Comparison of ENCODE assay signal across 18 cellular contexts in genomic region chr14:90753456-90754005, GRCh38.
DNase-seq lines count a peak whose midpoint lies in the region; ATAC-seq, FAIRE-seq and TF ChIP-seq lines count a peak whose summit lies in the region.
"Had no signal": no experiment of that assay in that cellular context is flagged by ENCODE, and none has a peak within 500 bp of the region (broad histone marks: within the 10 kb centered on the region; RNA-seq: fewer than 3 reads in every experiment).

No MANE protein-coding gene starts in this region.

- no peaks in the 10 kb centered on the region for H3K36me3 ChIP-seq in right atrium auricular region
- no peaks in the 10 kb centered on the region for H3K36me3 ChIP-seq in left ventricle myocardium inferior
- no peaks in the 10 kb centered on the region for H3K36me3 ChIP-seq in skeletal muscle tissue (ENCODE audit: control insufficient read depth in 3 of 3, insufficient read depth in 3 of 3, low read length in 3 of 3)
- no peaks in the 10 kb centered on the region for H3K36me3 ChIP-seq in small intestine (ENCODE audit: control insufficient read depth in 2 of 2, insufficient read depth in 2 of 2, low read length in 2 of 2)
- H3K36me3 ChIP-seq in CD8-positive, alpha-beta T cell (ENCODE audit: insufficient read depth, low read length): no peaks in the 10 kb centered on the region

- H3K4me3 ChIP-seq in right atrium auricular region: no peak overlapping the region
- H3K4me3 ChIP-seq in left ventricle myocardium inferior: no peak overlapping the region
- no peak overlapping the region for H3K4me3 ChIP-seq in skeletal muscle tissue (ENCODE audit: low read length in 3 of 3)
- H3K4me3 ChIP-seq in small intestine (ENCODE audit: low read depth in 1 of 2, low read length in 2 of 2): no peak overlapping the region
- no peak overlapping the region for H3K4me3 ChIP-seq in CD8-positive, alpha-beta T cell (ENCODE audit: low read depth, low read length)
- H3K4me3 ChIP-seq: BLaER1, GM12878 had no signal

- H3K36me3 Mint-ChIP-seq in osteocyte (ENCODE audit: unreplicated experiment): peaks cover 9% of the 10 kb centered on the region
- peaks cover 2% of the 10 kb centered on the region for H3K36me3 Mint-ChIP-seq in CD8-positive, alpha-beta T cell
- H3K36me3 Mint-ChIP-seq: CD14-positive monocyte had no signal

- FAIRE-seq in small intestine (lab: Jason Lieb, UNC): no peak
- FAIRE-seq: GM12878, GM19239, H1, HepG2 had no signal

- H3K27ac ChIP-seq in right atrium auricular region (no peak overlapping the region), left ventricle myocardium inferior (replicated peaks) (no peak overlapping the region), skeletal muscle tissue (ENCODE audit: low read depth, low read length) (peak overlapping the region; percentile 87), small intestine (ENCODE audit: low read depth in 1 of 2, low read length in 1 of 2) (no peak overlapping the region)
- H3K27ac ChIP-seq in CD8-positive, alpha-beta T cell (ENCODE audit: low read depth, low read length): no peak overlapping the region
- H3K27ac ChIP-seq: BLaER1 had no signal

- TF ChIP-seq CTCF in right atrium auricular region (IDR thresholded peaks at IDR 0.05) (no peak), left ventricle myocardium inferior (IDR thresholded peaks at IDR 0.05; ENCODE audit: borderline replicate concordance) (no peak), osteocyte (IDR thresholded peaks at IDR 0.05) (no peak)
- TF ChIP-seq CTCF in CD8-positive, alpha-beta T cell (IDR thresholded peaks at IDR 0.05): no peak

- no peaks in the 10 kb centered on the region for H3K27me3 Mint-ChIP-seq in osteocyte (ENCODE audit: unreplicated experiment)
- peaks cover 5% of the 10 kb centered on the region for H3K27me3 Mint-ChIP-seq in CD8-positive, alpha-beta T cell (ENCODE audit: low read depth)

- no peaks in the 10 kb centered on the region for H3K4me1 Mint-ChIP-seq in osteocyte (ENCODE audit: unreplicated experiment)
- H3K4me1 Mint-ChIP-seq in CD8-positive, alpha-beta T cell (ENCODE audit: low read depth): peaks cover 7% of the 10 kb centered on the region

- no peak overlapping the region for H3K27ac Mint-ChIP-seq in osteocyte (ENCODE audit: unreplicated experiment)
- H3K27ac Mint-ChIP-seq in CD8-positive, alpha-beta T cell: no peak overlapping the region
- H3K27ac Mint-ChIP-seq: CD14-positive monocyte; CD4-positive, alpha-beta memory T cell; H9 had no signal

- 77 to 88% (median 87%) methylated on average over 3 of the region's 3 CpGs for WGBS in small intestine, 3 donors

- H3K4me1 ChIP-seq in right atrium auricular region (peaks cover 0 to 8% of the 10 kb centered on the region in 2 donors), left ventricle myocardium inferior (peaks cover 8% of the 10 kb centered on the region), skeletal muscle tissue (ENCODE audit: control insufficient read depth in 3 of 3, insufficient read depth in 3 of 3, low read length in 3 of 3) (peaks cover 22 to 28% (median 25%) of the 10 kb centered on the region in 3 donors), small intestine (ENCODE audit: control insufficient read depth in 2 of 2, insufficient read depth in 1 of 2, low read depth in 1 of 2, low read length in 1 of 2) (no peaks in the 10 kb centered on the region)
- peaks cover 4% of the 10 kb centered on the region for H3K4me1 ChIP-seq in CD8-positive, alpha-beta T cell (ENCODE audit: insufficient read depth, low read length)

- POLR2A ChIA-PET in CD8-positive, alpha-beta T cell (lab: Charles Lee): no interaction called here

- peaks cover 0 to 11% of the 10 kb centered on the region in 2 donors for H3K9me3 ChIP-seq in right atrium auricular region
- H3K9me3 ChIP-seq in left ventricle myocardium inferior (replicated peaks): peaks cover 25% of the 10 kb centered on the region
- peaks cover 0 to 4% (median 0%) of the 10 kb centered on the region in 3 donors for H3K9me3 ChIP-seq in skeletal muscle tissue (ENCODE audit: control insufficient read depth in 3 of 3, low read length in 3 of 3)
- H3K9me3 ChIP-seq in small intestine (ENCODE audit: control insufficient read depth, low read depth): no peaks in the 10 kb centered on the region
- no peaks in the 10 kb centered on the region for H3K9me3 ChIP-seq in CD8-positive, alpha-beta T cell (ENCODE audit: low read length)

- CTCF ChIA-PET in CD8-positive, alpha-beta T cell (lab: Charles Lee): interaction anchor here (3.6 kb wide), 1 partner anchor 8 kb away, joined by 12 read pairs; no protein-coding TSS in a partner anchor

- ATAC-seq in HG02642 (IDR thresholded peaks at IDR 0.05; ENCODE audit: poor library complexity, unreplicated experiment): no peak
- no peak for ATAC-seq in CD8-positive, alpha-beta T cell
- ATAC-seq: GM12878, HepG2 had no signal

- H3K27me3 ChIP-seq in right atrium auricular region (no peaks in the 10 kb centered on the region), left ventricle myocardium inferior (ENCODE audit: low read depth) (no peaks in the 10 kb centered on the region), skeletal muscle tissue (ENCODE audit: control insufficient read depth in 3 of 3, insufficient read depth in 3 of 3, low read length in 3 of 3) (no peaks in the 10 kb centered on the region), small intestine (ENCODE audit: control insufficient read depth in 2 of 2, insufficient read depth in 2 of 2, low read length in 2 of 2) (no peaks in the 10 kb centered on the region)
- H3K27me3 ChIP-seq in CD8-positive, alpha-beta T cell (ENCODE audit: insufficient read depth, low read length): no peaks in the 10 kb centered on the region
- H3K27me3 ChIP-seq: BLaER1 had no signal

- no peak overlapping the region for H3K4me3 Mint-ChIP-seq in osteocyte (ENCODE audit: unreplicated experiment)
- no peak overlapping the region for H3K4me3 Mint-ChIP-seq in CD8-positive, alpha-beta T cell
- H3K4me3 Mint-ChIP-seq: CD14-positive monocyte; CD4-positive, alpha-beta memory T cell; H9 had no signal

- DNase-seq in right atrium auricular region (ENCODE audit: low spot score) (peak; percentile 51), left ventricle myocardium inferior (no peak), osteocyte (ENCODE audit: extremely low spot score, unreplicated experiment) (peak; percentile 65), small intestine (no peak)
- no peak for DNase-seq in CD8-positive, alpha-beta T cell
- DNase-seq: 8988T; Calu3; CD4-positive, alpha-beta memory T cell; DMS79 treated with DMSO at 0.1 percent for 48 hours; H9 had no signal

- no peak overlapping the region for H3K9ac ChIP-seq in skeletal muscle tissue (ENCODE audit: low read depth in 1 of 3, low read length in 3 of 3)
- H3K9ac ChIP-seq: BLaER1 had no signal

- peaks cover 11% of the 10 kb centered on the region for H3K9me3 Mint-ChIP-seq in osteocyte (ENCODE audit: unreplicated experiment)
- peaks cover 12% of the 10 kb centered on the region for H3K9me3 Mint-ChIP-seq in CD8-positive, alpha-beta T cell

- intact Hi-C loops in left ventricle myocardium inferior (cut with micrococcal nuclease): no loop called here
- intact Hi-C loops in CD8-positive, alpha-beta T cell (cut with DNase I, micrococcal nuclease): loop anchor here in 1 of 2 experiments (10.0 kb wide), 1 partner anchor 1049 kb away; no protein-coding TSS in a partner anchor

Comparison
In these comparisons a context has a peak if more than half of its experiments do, and no peak if none do; other contexts are left out.
1. DNase-seq: peak in right atrium auricular region (single experiment) and osteocyte (single experiment); none in left ventricle myocardium inferior (single experiment), small intestine (single experiment) and CD8-positive, alpha-beta T cell (0 of 7).